ENCODE assay signal across 22 cellular contexts in genomic region chr16:3759736-3760135, GRCh38.
"Had no signal": no experiment of that assay in that cellular context is flagged by ENCODE, and none has a peak within 500 bp of the region (broad histone marks: within the 10 kb centered on the region; RNA-seq: fewer than 3 reads in every experiment).

No MANE protein-coding gene starts in this region.

- ATAC-seq: activated CD4-positive, alpha-beta T cell treated with anti-CD3 and anti-CD28 coated beads for 36 hours; activated naive CD4-positive, alpha-beta T cell treated with anti-CD3 and anti-CD28 coated beads, Interleukin-2, amount 50 U/mL, for 72 hours; foreskin keratinocyte; naive thymus-derived CD8-positive, alpha-beta T cell; right cardiac atrium had no signal

- H3K4me1 Mint-ChIP-seq: activated B cell treated with CpG ODN at 0.5 μM for 24 hours; activated CD4-positive, alpha-beta T cell treated with anti-CD3 and anti-CD28 coated beads for 36 hours; mesothelial cell of epicardium had no signal

- H3K9me3 Mint-ChIP-seq: activated B cell treated with CpG ODN at 0.5 μM for 24 hours; activated naive CD4-positive, alpha-beta T cell treated with anti-CD3 and anti-CD28 coated beads, Interleukin-2, amount 50 U/mL, for 72 hours; dendritic cell treated with granulocyte-macrophage colony-stimulating factor and Interleukin-4, amounts not matched to agents 40 ng/mL and 50 ng/mL, for 4 days; mesothelial cell of epicardium; naive thymus-derived CD8-positive, alpha-beta T cell; stimulated activated naive CD8-positive, alpha-beta T cell treated with anti-CD3 and anti-CD28 coated beads, Interleukin-15, Interleukin-2, amounts not matched to agents 100 ng/mL and 50 ng/mL, for 24 hours; T-helper 1 cell treated with Interleukin-12 subunit alpha and Interleukin-12 subunit beta and Interleukin-4 antibody, amounts not matched to agents 30 μg/mL and 1 μg/mL, for 36 hours had no signal

- H3K27ac ChIP-seq: breast epithelium, foreskin keratinocyte, left ventricle myocardium inferior, tibial artery had no signal

- H3K9me3 ChIP-seq: breast epithelium, left ventricle myocardium inferior, tibial artery had no signal

- H3K27me3 ChIP-seq: breast epithelium, foreskin keratinocyte, tibial artery had no signal

- H3K27ac Mint-ChIP-seq: activated B cell treated with CpG ODN at 0.5 μM for 24 hours; activated CD4-positive, alpha-beta T cell treated with anti-CD3 and anti-CD28 coated beads for 36 hours; dendritic cell treated with granulocyte-macrophage colony-stimulating factor and Interleukin-4, amounts not matched to agents 40 ng/mL and 50 ng/mL, for 4 days; stimulated activated naive CD8-positive, alpha-beta T cell treated with anti-CD3 and anti-CD28 coated beads, Interleukin-15, Interleukin-2, amounts not matched to agents 100 ng/mL and 50 ng/mL, for 24 hours; T-helper 1 cell treated with Interleukin-12 subunit alpha and Interleukin-12 subunit beta and Interleukin-4 antibody, amounts not matched to agents 30 μg/mL and 1 μg/mL, for 36 hours had no signal

- H3K4me3 Mint-ChIP-seq: activated B cell treated with CpG ODN at 0.5 μM for 24 hours; activated CD4-positive, alpha-beta T cell treated with anti-CD3 and anti-CD28 coated beads for 36 hours; dendritic cell treated with granulocyte-macrophage colony-stimulating factor and Interleukin-4, amounts not matched to agents 40 ng/mL and 50 ng/mL, for 4 days; mesothelial cell of epicardium; naive thymus-derived CD8-positive, alpha-beta T cell; stimulated activated naive CD8-positive, alpha-beta T cell treated with anti-CD3 and anti-CD28 coated beads, Interleukin-15, Interleukin-2, amounts not matched to agents 100 ng/mL and 50 ng/mL, for 24 hours; T-helper 1 cell treated with Interleukin-12 subunit alpha and Interleukin-12 subunit beta and Interleukin-4 antibody, amounts not matched to agents 30 μg/mL and 1 μg/mL, for 36 hours had no signal

- H3K27me3 Mint-ChIP-seq: activated B cell treated with CpG ODN at 0.5 μM for 24 hours; activated CD4-positive, alpha-beta T cell treated with anti-CD3 and anti-CD28 coated beads for 36 hours; dendritic cell treated with granulocyte-macrophage colony-stimulating factor and Interleukin-4, amounts not matched to agents 40 ng/mL and 50 ng/mL, for 4 days; naive thymus-derived CD8-positive, alpha-beta T cell; stimulated activated naive CD8-positive, alpha-beta T cell treated with anti-CD3 and anti-CD28 coated beads, Interleukin-15, Interleukin-2, amounts not matched to agents 100 ng/mL and 50 ng/mL, for 24 hours had no signal

- H3K4me1 ChIP-seq: breast epithelium, foreskin keratinocyte, left ventricle myocardium inferior had no signal

- H3K4me3 ChIP-seq: breast epithelium, left ventricle myocardium inferior, tibial artery had no signal

- DNase-seq: activated B cell treated with CpG ODN at 0.5 μM for 24 hours; activated CD4-positive, alpha-beta T cell treated with anti-CD3 and anti-CD28 coated beads for 36 hours; activated CD4-positive, alpha-beta T cell treated with anti-CD3 and anti-CD28 coated beads, Interleukin-2, amount 50 U/mL, for 4 hours; activated gamma-delta T cell treated with Interleukin-2 at 50 U/mL for 16 hours; amniotic stem cell; effector CD4-positive, alpha-beta T cell; foreskin keratinocyte; hippocampal formation; left ventricle myocardium inferior; mammary epithelial cell; naive thymus-derived CD8-positive, alpha-beta T cell; right cardiac atrium; stimulated activated CD4-positive, alpha-beta T cell treated with anti-CD3 and anti-CD28 coated beads, Interleukin-12 subunit alpha, Interleukin-12 subunit beta, amount 100 ng/mL, for 4 hours; stimulated activated CD4-positive, alpha-beta T cell treated with anti-CD3 and anti-CD28 coated beads, Interleukin-4, amount 100 ng/mL, for 4 hours; T1000 had no signal

- H3K36me3 Mint-ChIP-seq: activated naive CD4-positive, alpha-beta T cell treated with anti-CD3 and anti-CD28 coated beads, Interleukin-2, amount 50 U/mL, for 72 hours had no signal
